ENCODE assay signal across 9 cellular contexts in genomic region chr6:30612213-30612612, GRCh38. TPM values are rescaled to one million over a fixed set of nuclear protein-coding genes. Genes with fewer than 3 reads are reported as not detected.
A peak's percentile ranks its signal among the peaks of the same experiment; 100 is the strongest.
DNase-seq lines count a peak whose midpoint lies in the region; ATAC-seq and TF ChIP-seq lines count a peak whose summit lies in the region.
"Had no signal": no experiment of that assay in that cellular context is flagged by ENCODE, and none has a peak within 500 bp of the region (broad histone marks: within the 10 kb centered on the region; RNA-seq: fewer than 3 reads in every experiment).

No MANE protein-coding gene starts in this region.

- no peak overlapping the region for H3K9ac ChIP-seq in neuronal stem cell (ENCODE audit: low read depth, low read length, poor library complexity)

- no peaks in the 10 kb centered on the region for H3K27me3 ChIP-seq in right atrium auricular region
- no peaks in the 10 kb centered on the region for H3K27me3 ChIP-seq in uterus
- H3K27me3 ChIP-seq in neuronal stem cell (ENCODE audit: control insufficient read depth in 3 of 3, insufficient read depth in 3 of 3, low read depth in 1 of 3, low read length in 3 of 3) = no peaks in the 10 kb centered on the region

- H3K23ac ChIP-seq in neuronal stem cell (ENCODE audit: low read depth, low read length, poor library complexity) = no peak overlapping the region

- intact Hi-C loops in Right ventricle myocardium superior (cut with DNase I) (no loop called here), uterus (cut with DNase I; ENCODE audit: low total_unique reads) (no loop called here), Right ventricle myocardium inferior (cut with DNase I) (loop anchor here (5.0 kb wide), 2 partner anchors 40 to 125 kb away; partner anchors contain the start of genes ABCF1 and HLA-E)

- TF ChIP-seq CTCF in right atrium auricular region (IDR thresholded peaks at IDR 0.05) (peak in 1 of 2 donors; percentile 41), WTC11 (IDR thresholded peaks at IDR 0.05) (no peak), uterus (IDR thresholded peaks at IDR 0.05) (peak in 1 of 4 experiments; percentile 27)

- ATAC-seq in Right ventricle myocardium superior (ENCODE audit: poor library complexity) = no peak
- no peak for ATAC-seq in WTC11
- ATAC-seq in Right ventricle myocardium inferior = no peak

- H3K27ac ChIP-seq in right atrium auricular region (peak overlapping the region; percentile 25 to 97), uterus (peak overlapping the region; percentile 36 to 98), neuronal stem cell (replicated peaks; ENCODE audit: low read length) (no peak overlapping the region)

- POLR2A ChIA-PET in WTC11 (lab: Charles Lee) = interaction anchor here (1.1 to 3.2 kb wide), 5 partner anchors 11 to 60 kb away, joined by 4 to 33 read pairs (median 6); partner anchors contain the start of genes ABCF1 and DHX16

- H3K9me3 Mint-ChIP-seq in WTC11 (no peaks in the 10 kb centered on the region), immature natural killer cell (peaks cover 0 to 9% (median 2%) of the 10 kb centered on the region in 6 donors)

- no peak overlapping the region for H2BK15ac ChIP-seq in neuronal stem cell (ENCODE audit: low read length)

- DNase-seq in right atrium auricular region (ENCODE audit: low spot score) = no peak
- no peak for DNase-seq in Right ventricle myocardium superior
- no peak for DNase-seq in WTC11 (ENCODE audit: low spot score)
- no peak for DNase-seq in immature natural killer cell
- no peak for DNase-seq in uterus
- no peak for DNase-seq in neuronal stem cell (ENCODE audit: low spot score)
- no peak for DNase-seq in activated CD4-positive, alpha-beta T cell treated with anti-CD3 and anti-CD28 coated beads for 48 hours
- DNase-seq in Right ventricle myocardium inferior (ENCODE audit: missing footprints) = no peak
- DNase-seq: NCI-H345 had no signal

- no peak overlapping the region for H3K4me2 ChIP-seq in neuronal stem cell (ENCODE audit: insufficient read depth, low read length, poor library complexity, severe bottlenecking)

- H2BK5ac ChIP-seq in neuronal stem cell (ENCODE audit: low read length) = no peak overlapping the region

- H3K9me3 ChIP-seq in right atrium auricular region (no peaks in the 10 kb centered on the region), uterus (no peaks in the 10 kb centered on the region), neuronal stem cell (replicated peaks in 1 of 2; ENCODE audit: control insufficient read depth in 2 of 2, insufficient read depth in 1 of 2, low read depth in 1 of 2, low read length in 2 of 2) (no peaks in the 10 kb centered on the region)

- H3K4me1 ChIP-seq in right atrium auricular region (peaks cover 0 to 54% of the 10 kb centered on the region in 2 donors), uterus (peaks cover 0 to 21% of the 10 kb centered on the region in 2 donors), neuronal stem cell (ENCODE audit: control insufficient read depth in 2 of 2, insufficient read depth in 1 of 2, low read depth in 1 of 2, low read length in 2 of 2) (peaks cover 5 to 6% of the 10 kb centered on the region in 2 donors)

- no peak overlapping the region for H2BK120ac ChIP-seq in neuronal stem cell (ENCODE audit: low read depth, low read length)

- H3K36me3 ChIP-seq in right atrium auricular region (peaks cover 38% of the 10 kb centered on the region), uterus (no peaks in the 10 kb centered on the region), neuronal stem cell (replicated peaks in 1 of 2; ENCODE audit: control insufficient read depth in 2 of 2, insufficient read depth in 2 of 2, low read length in 2 of 2) (peaks cover 20 to 90% of the 10 kb centered on the region in 2 donors)

- H3K4me3 Mint-ChIP-seq in WTC11 (no peak overlapping the region), immature natural killer cell (peak overlapping the region in 1 of 5 donors; percentile 57)

- TF ChIP-seq POLR2A in uterus (IDR thresholded peaks at IDR 0.05) = no peak

- H3K36me3 Mint-ChIP-seq in WTC11 (peaks cover 71% of the 10 kb centered on the region), immature natural killer cell (peaks cover 29 to 47% (median 39%) of the 10 kb centered on the region in 3 donors)

- WGBS in neuronal stem cell (ENCODE audit: extremely low coverage in 2 of 2, insufficient read length in 2 of 2, insufficient replicate concordance in 1 of 2), 2 donors = no CpG with 5 or more reads among the region's 1 CpG

- H3K4me3 ChIP-seq in right atrium auricular region = no peak overlapping the region
- no peak overlapping the region for H3K4me3 ChIP-seq in uterus
- no peak overlapping the region for H3K4me3 ChIP-seq in neuronal stem cell (ENCODE audit: low read length in 2 of 2)

- H3K27ac Mint-ChIP-seq in WTC11 (peak overlapping the region; percentile 10), immature natural killer cell (peak overlapping the region; percentile 35 to 100 (median 92))

- H4K8ac ChIP-seq in neuronal stem cell (ENCODE audit: low read depth, low read length) = no peak overlapping the region

- H3K14ac ChIP-seq in neuronal stem cell (ENCODE audit: low read length) = no peak overlapping the region

- no peak overlapping the region for H2AFZ ChIP-seq in neuronal stem cell (ENCODE audit: low read length)

- no peak overlapping the region for H3K18ac ChIP-seq in neuronal stem cell (ENCODE audit: low read length)

- no peak overlapping the region for H2AK5ac ChIP-seq in neuronal stem cell (ENCODE audit: low read depth, low read length)

- no peak overlapping the region for H3K4ac ChIP-seq in neuronal stem cell (ENCODE audit: low read length)

- H3K79me1 ChIP-seq in neuronal stem cell (ENCODE audit: low read depth, low read length) = peaks cover 2% of the 10 kb centered on the region

- no peak overlapping the region for H2BK12ac ChIP-seq in neuronal stem cell (ENCODE audit: low read length)

- CTCF ChIA-PET in WTC11 (lab: Charles Lee) = interaction anchor here (0.7 to 4.1 kb wide), 10 partner anchors 14 to 159 kb away, joined by 3 to 15 read pairs (median 6); partner anchors contain the start of genes DHX16 and MDC1

- no peak overlapping the region for H4K91ac ChIP-seq in neuronal stem cell (ENCODE audit: low read depth, low read length, poor library complexity)

- H3K4me1 Mint-ChIP-seq in WTC11 (peaks cover 33% of the 10 kb centered on the region), immature natural killer cell (peaks cover 54 to 70% of the 10 kb centered on the region in 2 donors)

- no peaks in the 10 kb centered on the region for H3K27me3 Mint-ChIP-seq in WTC11 (ENCODE audit: low read depth)
- H3K27me3 Mint-ChIP-seq in immature natural killer cell (ENCODE audit: low read depth in 3 of 3) = peaks cover 23 to 31% (median 28%) of the 10 kb centered on the region in 3 donors

TF ChIP-seq in WTC11, 78 proteins besides CTCF, POLR2A, EP300 and RAD21 (continues in another document):
- 0 out of 2 replicates have a peak, but pooled peaks have one; percentile 43 for TF ChIP-seq ZNF671 (CRISPR knock-in tag; IDR thresholded peaks at IDR 0.05)
- 0 out of 2 replicates have a peak, but pooled peaks have one; percentile 3 for TF ChIP-seq EMX1 (CRISPR knock-in tag; IDR thresholded peaks at IDR 0.05)
- no peak for TF ChIP-seq MYBL2 (CRISPR knock-in tag; IDR thresholded peaks at IDR 0.05)

RNA-seq across cellular contexts. Expression of gene PPP1R10, which starts 4.8 kb away (rescaled TPM):
- total RNA-seq in right atrium auricular region = 10 to 100 TPM; 18.4 to 20.6 TPM
- 29.6 TPM for total RNA-seq in Right ventricle myocardium superior
- total RNA-seq in WTC11 (2021) = 83.1 to 90.5 TPM (median 85.5 TPM) in 3 replicates
- polyA plus RNA-seq in immature natural killer cell = 10 to 100 TPM in 2 of 3 donors, 1 to 10 TPM in 1; 5.5 to 30.0 (median 12.9) TPM
- total RNA-seq in uterus = 10 to 100 TPM; 24.1 to 86.0 (median 40.2) TPM
- 85.6 TPM for polyA plus RNA-seq in neuronal stem cell (2013, experiment 1 of 2)
- polyA plus RNA-seq in neuronal stem cell (2013, experiment 2 of 2) = 93.7 TPM
- 33.5 TPM for total RNA-seq in Right ventricle myocardium inferior

RNA-seq across cellular contexts. Expression of gene MRPS18B, which starts 5.4 kb away (rescaled TPM):
- total RNA-seq in right atrium auricular region (10 to 100 TPM; 65.6 to 87.7 TPM), Right ventricle myocardium superior (124 TPM), WTC11 (2021) (56.4 to 67.8 TPM (median 57.6 TPM) in 3 replicates), uterus (10 to 100 TPM; 15.1 to 45.5 (median 36.7) TPM), Right ventricle myocardium inferior (129 TPM)
- polyA plus RNA-seq in immature natural killer cell = 100 to 1,000 TPM in 2 of 3 donors, 10 to 100 TPM in 1; 86.6 to 114 (median 102) TPM
- 34.2 TPM for polyA plus RNA-seq in neuronal stem cell (2013, experiment 1 of 2)
- polyA plus RNA-seq in neuronal stem cell (2013, experiment 2 of 2) = 37.0 TPM

RNA-seq across cellular contexts. Expression of gene ATAT1, which starts 14.5 kb away (rescaled TPM):
- total RNA-seq in right atrium auricular region (1 to 10 TPM; 1.6 to 1.8 TPM), Right ventricle myocardium superior (1.7 TPM), WTC11 (2021) (19.3 to 21.7 TPM (median 20.3 TPM) in 3 replicates), uterus (10 to 100 TPM in 2 of 4 donors, 1 to 10 TPM in 1, not detected in 1; 8.5 to 10.2 (median 10.1) TPM), Right ventricle myocardium inferior (1.9 TPM)
- polyA plus RNA-seq in immature natural killer cell = 1 to 10 TPM in 1 of 3 donors, under 1 TPM in 1, not detected in 1; 0.43 to 3.1 TPM
- 59.8 TPM for polyA plus RNA-seq in neuronal stem cell (2013, experiment 1 of 2)
- 56.1 TPM for polyA plus RNA-seq in neuronal stem cell (2013, experiment 2 of 2)

RNA-seq across cellular contexts. Expression of gene C6orf136, which starts 34.7 kb away (rescaled TPM):
- total RNA-seq in right atrium auricular region (10 to 100 TPM; 28.3 to 29.4 TPM), Right ventricle myocardium superior (58.3 TPM), WTC11 (2021) (21.8 to 26.5 TPM (median 25.5 TPM) in 3 replicates), uterus (10 to 100 TPM in 1 of 4 donors, 1 to 10 TPM in 3; 5.6 to 22.2 (median 7.7) TPM), Right ventricle myocardium inferior (54.1 TPM)
- polyA plus RNA-seq in immature natural killer cell = 10 to 100 TPM in 1 of 3 donors, 1 to 10 TPM in 2; 4.3 to 16.5 (median 9.8) TPM
- polyA plus RNA-seq in neuronal stem cell (2013, experiment 1 of 2) = 17.2 TPM
- polyA plus RNA-seq in neuronal stem cell (2013, experiment 2 of 2) = 16.5 TPM

RNA-seq across cellular contexts. Expression of gene ABCF1, which starts 41.0 kb away (rescaled TPM):
- total RNA-seq in right atrium auricular region = 10 to 100 TPM; 33.9 to 41.3 TPM
- total RNA-seq in Right ventricle myocardium superior = 32.5 TPM
- 98.7 to 102 TPM (median 101 TPM) in 3 replicates for total RNA-seq in WTC11 (2021)
- 10 to 100 TPM in 2 of 3 donors, 1 to 10 TPM in 1; 4.3 to 50.1 (median 15.2) TPM for polyA plus RNA-seq in immature natural killer cell
- 10 to 100 TPM; 17.4 to 48.6 (median 28.9) TPM for total RNA-seq in uterus
- 66.4 TPM for polyA plus RNA-seq in neuronal stem cell (2013, experiment 1 of 2)
- 63.9 TPM for polyA plus RNA-seq in neuronal stem cell (2013, experiment 2 of 2)
- total RNA-seq in Right ventricle myocardium inferior = 39.5 TPM
